Comparison of ENCODE assay signal across 1 cellular context in the genomic region with DNA sequence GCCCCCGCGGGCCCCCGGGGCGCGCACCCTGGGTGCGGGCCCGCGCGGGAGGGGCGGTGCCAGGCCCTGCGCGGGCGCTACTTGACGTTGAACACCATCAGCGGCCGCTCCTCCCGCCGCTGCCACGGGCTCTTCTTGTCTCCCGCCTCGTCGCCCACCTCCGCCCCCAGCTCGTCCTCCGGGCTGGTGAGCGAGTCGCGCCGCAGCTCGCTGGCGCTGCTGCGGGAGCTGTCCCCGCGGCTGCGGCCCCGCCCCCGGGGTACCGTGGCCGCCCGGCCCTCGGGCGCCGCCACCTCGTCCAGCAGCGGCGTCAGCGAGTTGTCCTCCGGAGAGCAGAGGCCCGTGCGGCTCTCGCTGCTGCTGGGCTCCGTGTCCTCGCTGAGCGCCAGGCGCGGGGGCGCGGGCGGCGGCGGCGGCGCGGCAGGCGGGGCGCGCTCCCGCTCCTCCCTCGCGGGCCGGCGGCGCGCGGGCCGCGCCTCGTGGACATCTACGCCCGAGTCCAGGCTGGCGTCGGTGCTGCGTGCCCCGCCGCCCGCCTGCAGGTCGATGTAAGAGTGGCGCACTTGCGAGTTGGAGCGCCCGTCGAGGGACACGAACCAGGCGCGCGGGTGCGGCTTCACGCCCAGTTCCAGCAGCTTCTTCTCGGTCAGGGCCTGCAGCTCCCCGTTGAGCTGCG.
TF ChIP-seq lines count a peak whose summit lies in the region.

No MANE protein-coding gene starts in this region.

TF ChIP-seq in HepG2, 621 proteins besides CTCF, POLR2A, EP300 and RAD21:
- TF ChIP-seq ZNF782 (CRISPR knock-in tag; IDR thresholded peaks at IDR 0.05; ENCODE audit: borderline replicate concordance), result no peak
- TF ChIP-seq RFX5 (IDR thresholded peaks at IDR 0.05; ENCODE audit: low read depth, low read length), result no peak
- TF ChIP-seq, protein P1, sequence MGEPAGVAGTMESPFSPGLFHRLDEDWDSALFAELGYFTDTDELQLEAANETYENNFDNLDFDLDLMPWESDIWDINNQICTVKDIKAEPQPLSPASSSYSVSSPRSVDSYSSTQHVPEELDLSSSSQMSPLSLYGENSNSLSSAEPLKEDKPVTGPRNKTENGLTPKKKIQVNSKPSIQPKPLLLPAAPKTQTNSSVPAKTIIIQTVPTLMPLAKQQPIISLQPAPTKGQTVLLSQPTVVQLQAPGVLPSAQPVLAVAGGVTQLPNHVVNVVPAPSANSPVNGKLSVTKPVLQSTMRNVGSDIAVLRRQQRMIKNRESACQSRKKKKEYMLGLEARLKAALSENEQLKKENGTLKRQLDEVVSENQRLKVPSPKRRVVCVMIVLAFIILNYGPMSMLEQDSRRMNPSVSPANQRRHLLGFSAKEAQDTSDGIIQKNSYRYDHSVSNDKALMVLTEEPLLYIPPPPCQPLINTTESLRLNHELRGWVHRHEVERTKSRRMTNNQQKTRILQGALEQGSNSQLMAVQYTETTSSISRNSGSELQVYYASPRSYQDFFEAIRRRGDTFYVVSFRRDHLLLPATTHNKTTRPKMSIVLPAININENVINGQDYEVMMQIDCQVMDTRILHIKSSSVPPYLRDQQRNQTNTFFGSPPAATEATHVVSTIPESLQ (CRISPR knock-in tag; conservative IDR thresholded peaks at IDR 0.05), result no peak
- TF ChIP-seq ZNF737 (CRISPR knock-in tag; IDR thresholded peaks at IDR 0.05; ENCODE audit: borderline replicate concordance), result no peak
- TF ChIP-seq GATA4 (IDR thresholded peaks at IDR 0.05; ENCODE audit: borderline replicate concordance, low read depth), result no peak
- TF ChIP-seq SOX6 (IDR thresholded peaks at IDR 0.05), result no peak
- TF ChIP-seq SOX6 (CRISPR knock-in tag; IDR thresholded peaks at IDR 0.05), result no peak
- TF ChIP-seq, protein P2, sequence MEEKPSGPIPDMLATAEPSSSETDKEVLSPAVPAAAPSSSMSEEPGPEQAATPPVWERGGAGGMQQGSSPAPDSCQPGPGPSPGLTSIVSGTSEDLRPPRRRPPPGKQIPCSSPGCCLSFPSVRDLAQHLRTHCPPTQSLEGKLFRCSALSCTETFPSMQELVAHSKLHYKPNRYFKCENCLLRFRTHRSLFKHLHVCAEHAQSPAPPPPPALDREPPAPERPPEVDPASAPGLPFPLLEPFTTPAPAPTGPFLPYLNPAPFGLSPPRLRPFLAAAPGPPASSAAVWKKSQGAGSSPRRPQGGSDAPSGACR (CRISPR knock-in tag; IDR thresholded peaks at IDR 0.05), result no peak
- no peak for TF ChIP-seq MTF2 (CRISPR knock-in tag; IDR thresholded peaks at IDR 0.05; ENCODE audit: borderline replicate concordance)
- TF ChIP-seq, protein P3, sequence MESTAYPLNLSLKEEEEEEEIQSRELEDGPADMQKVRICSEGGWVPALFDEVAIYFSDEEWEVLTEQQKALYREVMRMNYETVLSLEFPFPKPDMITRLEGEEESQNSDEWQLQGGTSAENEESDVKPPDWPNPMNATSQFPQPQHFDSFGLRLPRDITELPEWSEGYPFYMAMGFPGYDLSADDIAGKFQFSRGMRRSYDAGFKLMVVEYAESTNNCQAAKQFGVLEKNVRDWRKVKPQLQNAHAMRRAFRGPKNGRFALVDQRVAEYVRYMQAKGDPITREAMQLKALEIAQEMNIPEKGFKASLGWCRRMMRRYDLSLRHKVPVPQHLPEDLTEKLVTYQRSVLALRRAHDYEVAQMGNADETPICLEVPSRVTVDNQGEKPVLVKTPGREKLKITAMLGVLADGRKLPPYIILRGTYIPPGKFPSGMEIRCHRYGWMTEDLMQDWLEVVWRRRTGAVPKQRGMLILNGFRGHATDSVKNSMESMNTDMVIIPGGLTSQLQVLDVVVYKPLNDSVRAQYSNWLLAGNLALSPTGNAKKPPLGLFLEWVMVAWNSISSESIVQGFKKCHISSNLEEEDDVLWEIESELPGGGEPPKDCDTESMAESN (CRISPR knock-in tag; conservative IDR thresholded peaks at IDR 0.05), result no peak
- TF ChIP-seq, protein P4, sequence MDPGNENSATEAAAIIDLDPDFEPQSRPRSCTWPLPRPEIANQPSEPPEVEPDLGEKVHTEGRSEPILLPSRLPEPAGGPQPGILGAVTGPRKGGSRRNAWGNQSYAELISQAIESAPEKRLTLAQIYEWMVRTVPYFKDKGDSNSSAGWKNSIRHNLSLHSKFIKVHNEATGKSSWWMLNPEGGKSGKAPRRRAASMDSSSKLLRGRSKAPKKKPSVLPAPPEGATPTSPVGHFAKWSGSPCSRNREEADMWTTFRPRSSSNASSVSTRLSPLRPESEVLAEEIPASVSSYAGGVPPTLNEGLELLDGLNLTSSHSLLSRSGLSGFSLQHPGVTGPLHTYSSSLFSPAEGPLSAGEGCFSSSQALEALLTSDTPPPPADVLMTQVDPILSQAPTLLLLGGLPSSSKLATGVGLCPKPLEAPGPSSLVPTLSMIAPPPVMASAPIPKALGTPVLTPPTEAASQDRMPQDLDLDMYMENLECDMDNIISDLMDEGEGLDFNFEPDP (CRISPR knock-in tag; conservative IDR thresholded peaks at IDR 0.05), result no peak
- no peak for TF ChIP-seq MLLT10 (CRISPR knock-in tag; IDR thresholded peaks at IDR 0.05)
- no peak for TF ChIP-seq ZNF350 (CRISPR knock-in tag; IDR thresholded peaks at IDR 0.05; ENCODE audit: borderline replicate concordance, low read depth)
- no peak for TF ChIP-seq ZNF329 (CRISPR knock-in tag; IDR thresholded peaks at IDR 0.05; ENCODE audit: low read depth)
- no peak for TF ChIP-seq ZNF530 (CRISPR knock-in tag; IDR thresholded peaks at IDR 0.05; ENCODE audit: low read depth)
- no peak for TF ChIP-seq KDM6A (CRISPR knock-in tag; IDR thresholded peaks at IDR 0.05; ENCODE audit: low read depth)
- no peak for TF ChIP-seq ZNF644 (CRISPR knock-in tag; IDR thresholded peaks at IDR 0.05; ENCODE audit: low read depth)
